22 cellular contexts compared by ENCODE assay signal in genomic region chr16:24509536-24509935, GRCh38.
"Had no signal": no experiment of that assay in that cellular context is flagged by ENCODE, and none has a peak within 500 bp of the region (broad histone marks: within the 10 kb centered on the region; RNA-seq: fewer than 3 reads in every experiment).

No MANE protein-coding gene starts in this region.

- H3K9me3 Mint-ChIP-seq: memory B cell; natural killer cell; stimulated activated memory B cell treated with anti-CD40 and anti-IgM and Interleukin-4, amounts not matched to agents 10 μg/mL and 1 μg/mL and 100 μg/mL, for 72 hours had no signal

- H3K27ac ChIP-seq: coronary artery, esophagus squamous epithelium, pancreas, testis, tibial nerve, upper lobe of left lung had no signal

- ATAC-seq: left ventricle myocardium superior; natural killer cell; pancreas; sciatic nerve; stimulated activated memory B cell treated with anti-CD40 and anti-IgM and Interleukin-4, amounts not matched to agents 10 μg/mL and 1 μg/mL and 100 μg/mL, for 72 hours; stimulated activated naive CD8-positive, alpha-beta T cell treated with anti-CD3 and anti-CD28 coated beads, Interleukin-15, Interleukin-2, amounts not matched to agents 100 U/mL and 50 U/mL, for 24 hours had no signal

- H3K36me3 Mint-ChIP-seq: memory B cell; natural killer cell; stimulated activated memory B cell treated with anti-CD40 and anti-IgM and Interleukin-4, amounts not matched to agents 10 μg/mL and 1 μg/mL and 100 μg/mL, for 72 hours had no signal

- H3K4me2 ChIP-seq: smooth muscle cell had no signal

- H3K4me1 ChIP-seq: esophagus squamous epithelium, pancreas, testis, tibial nerve, upper lobe of left lung had no signal

- H3K4me1 Mint-ChIP-seq: natural killer cell had no signal

- H3K27me3 ChIP-seq: pancreas, testis, tibial nerve, upper lobe of left lung had no signal

- H3K4me3 Mint-ChIP-seq: memory B cell; natural killer cell; stimulated activated memory B cell treated with anti-CD40 and anti-IgM and Interleukin-4, amounts not matched to agents 10 μg/mL and 1 μg/mL and 100 μg/mL, for 72 hours had no signal

- H3K4me3 ChIP-seq: coronary artery, esophagus squamous epithelium, lung, pancreas, smooth muscle cell, testis, tibial nerve, upper lobe of left lung had no signal

- DNase-seq: dermis blood vessel endothelial cell; effector memory CD4-positive, alpha-beta T cell; esophagus squamous epithelium; foreskin melanocyte; head of caudate nucleus; left ventricle myocardium superior; natural killer cell; occipital lobe; pancreas; stimulated activated CD4-positive, alpha-beta T cell treated with anti-CD3 and anti-CD28 coated beads, Interleukin-2, amount 100 ng/mL, for 24 hours; stimulated activated CD4-positive, alpha-beta T cell treated with anti-CD3 and anti-CD28 coated beads, Interleukin-4, amount 100 ng/mL, for 24 hours; stimulated activated naive CD8-positive, alpha-beta T cell treated with anti-CD3 and anti-CD28 coated beads, Interleukin-15, Interleukin-2, amounts not matched to agents 100 U/mL and 50 U/mL, for 24 hours; substantia nigra; testis; upper lobe of left lung had no signal

- H3K9me3 ChIP-seq: esophagus squamous epithelium, pancreas, testis, tibial nerve, upper lobe of left lung had no signal

- H3K36me3 ChIP-seq: esophagus squamous epithelium, pancreas, tibial nerve, upper lobe of left lung had no signal

- H3K27ac Mint-ChIP-seq: memory B cell; natural killer cell; stimulated activated memory B cell treated with anti-CD40 and anti-IgM and Interleukin-4, amounts not matched to agents 10 μg/mL and 1 μg/mL and 100 μg/mL, for 72 hours had no signal
